In the genomic region with DNA sequence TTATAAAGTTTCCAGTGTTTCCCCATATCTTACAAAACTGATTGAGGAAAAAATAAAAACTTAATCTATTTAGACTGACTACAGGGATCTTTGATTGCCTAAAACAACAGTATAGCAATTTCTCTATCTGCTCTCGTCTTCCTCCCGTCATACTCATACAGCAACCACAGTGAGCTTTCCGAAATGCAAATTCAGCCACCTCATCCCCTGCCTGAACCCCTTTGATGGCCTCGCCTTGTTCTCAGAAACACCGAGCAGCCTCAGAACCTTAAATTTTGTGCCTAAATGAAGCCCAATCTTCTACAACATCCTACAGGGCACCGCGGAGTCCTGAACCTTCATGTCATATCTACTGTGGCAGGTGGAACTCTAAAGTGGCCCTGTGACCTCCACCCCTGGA, we compare ENCODE assay signal across 28 cellular contexts.
"Had no signal": no experiment of that assay in that cellular context is flagged by ENCODE, and none has a peak within 500 bp of the region (broad histone marks: within the 10 kb centered on the region; RNA-seq: fewer than 3 reads in every experiment).

No MANE protein-coding gene starts in this region.

- H3K9me3 ChIP-seq: testis, thoracic aorta, thyroid gland, tibial artery, tibial nerve, transverse colon, upper lobe of left lung, upper lobe of right lung, uterus, vagina had no signal

- H3K27ac Mint-ChIP-seq: stimulated activated effector memory CD8-positive, alpha-beta T cell treated with anti-CD3 and anti-CD28 coated beads, Interleukin-12 subunit alpha, Interleukin-12 subunit beta, amount 100 ng/mL, for 72 hours; stimulated activated memory B cell treated with anti-CD40 and anti-IgM and Interleukin-4, amounts not matched to agents 10 μg/mL and 1 μg/mL and 100 μg/mL, for 72 hours; stimulated activated naive B cell treated with anti-CD40 and anti-IgM and Interleukin-4, amounts not matched to agents 10 μg/mL and 1 μg/mL and 100 μg/mL, for 72 hours; stimulated activated naive CD8-positive, alpha-beta T cell treated with anti-CD3 and anti-CD28 coated beads, Interleukin-15, amount 100 ng/mL, for 72 hours; stimulated activated naive CD8-positive, alpha-beta T cell treated with anti-CD3 and anti-CD28 coated beads, Interleukin-15, Interleukin-2, amounts not matched to agents 100 ng/mL and 50 ng/mL, for 24 hours; type B pancreatic cell had no signal

- H3K36me3 ChIP-seq: stomach, suprapubic skin, thoracic aorta, thyroid gland, tibial artery, tibial nerve, transverse colon, upper lobe of left lung, upper lobe of right lung, uterus, vagina had no signal

- H3K4me3 ChIP-seq: stomach, suprapubic skin, testis, thoracic aorta, thyroid gland, tibial artery, tibial nerve, transverse colon, upper lobe of left lung, upper lobe of right lung, uterus, vagina had no signal

- DNase-seq: stimulated activated CD4-positive, alpha-beta T cell treated with anti-CD3 and anti-CD28 coated beads, Interleukin-2, amount 100 ng/mL, for 48 hours; stimulated activated CD4-positive, alpha-beta T cell treated with anti-CD3 and anti-CD28 coated beads, Interleukin-4, amount 100 ng/mL, for 1 hour; stimulated activated CD4-positive, alpha-beta T cell treated with anti-CD3 and anti-CD28 coated beads, Interleukin-4, amount 100 ng/mL, for 24 hours; stimulated activated CD4-positive, alpha-beta T cell treated with anti-CD3 and anti-CD28 coated beads, Interleukin-4, amount 100 ng/mL, for 4 hours; stimulated activated CD8-positive, alpha-beta memory T cell treated with anti-CD3 and anti-CD28 coated beads, Interleukin-4, amount 100 ng/mL, for 48 hours; stimulated activated naive B cell treated with anti-CD40 and anti-IgM and Interleukin-4, amounts not matched to agents 10 μg/mL and 1 μg/mL and 100 μg/mL, for 72 hours; stimulated activated naive CD4-positive, alpha-beta T cell; stimulated activated naive CD4-positive, alpha-beta T cell treated with Interleukin-2 at 50 U/mL for 16 hours; stimulated activated naive CD8-positive, alpha-beta T cell treated with anti-CD3 and anti-CD28 coated beads, Interleukin-15, amount 100 ng/mL, for 72 hours; stimulated activated naive CD8-positive, alpha-beta T cell treated with anti-CD3 and anti-CD28 coated beads, Interleukin-15, Interleukin-2, amounts not matched to agents 100 U/mL and 50 U/mL, for 24 hours; stomach; substantia nigra; testis; thyroid gland; tibial artery; transverse colon; trophoblast cell; upper lobe of left lung; upper lobe of right lung; uterus had no signal

- H3K27me3 ChIP-seq: stomach, suprapubic skin, testis, thyroid gland, tibial artery, tibial nerve, transverse colon, upper lobe of left lung, upper lobe of right lung, uterus, vagina had no signal

- ATAC-seq: stimulated activated effector memory CD8-positive, alpha-beta T cell treated with anti-CD3 and anti-CD28 coated beads, Interleukin-12 subunit alpha, Interleukin-12 subunit beta, amount 100 ng/mL, for 72 hours; stimulated activated memory B cell treated with anti-CD40 and anti-IgM and Interleukin-4, amounts not matched to agents 10 μg/mL and 1 μg/mL and 100 μg/mL, for 72 hours; stimulated activated naive B cell treated with anti-CD40 and anti-IgM and Interleukin-4, amounts not matched to agents 10 μg/mL and 1 μg/mL and 100 μg/mL, for 72 hours; stimulated activated naive CD8-positive, alpha-beta T cell treated with anti-CD3 and anti-CD28 coated beads, Interleukin-15, amount 100 ng/mL, for 72 hours; stimulated activated naive CD8-positive, alpha-beta T cell treated with anti-CD3 and anti-CD28 coated beads, Interleukin-15, Interleukin-2, amounts not matched to agents 100 U/mL and 50 U/mL, for 24 hours; upper lobe of right lung had no signal

- H3K4me3 Mint-ChIP-seq: stimulated activated effector memory CD8-positive, alpha-beta T cell treated with anti-CD3 and anti-CD28 coated beads, Interleukin-12 subunit alpha, Interleukin-12 subunit beta, amount 100 ng/mL, for 72 hours; stimulated activated memory B cell treated with anti-CD40 and anti-IgM and Interleukin-4, amounts not matched to agents 10 μg/mL and 1 μg/mL and 100 μg/mL, for 72 hours; stimulated activated naive B cell treated with anti-CD40 and anti-IgM and Interleukin-4, amounts not matched to agents 10 μg/mL and 1 μg/mL and 100 μg/mL, for 72 hours; stimulated activated naive CD8-positive, alpha-beta T cell treated with anti-CD3 and anti-CD28 coated beads, Interleukin-15, amount 100 ng/mL, for 72 hours; stimulated activated naive CD8-positive, alpha-beta T cell treated with anti-CD3 and anti-CD28 coated beads, Interleukin-15, Interleukin-2, amounts not matched to agents 100 ng/mL and 50 ng/mL, for 24 hours; type B pancreatic cell had no signal

- H3K4me1 ChIP-seq: stomach, suprapubic skin, testis, thyroid gland, tibial artery, tibial nerve, transverse colon, upper lobe of left lung, upper lobe of right lung, uterus, vagina had no signal

- H3K36me3 Mint-ChIP-seq: stimulated activated effector memory CD8-positive, alpha-beta T cell treated with anti-CD3 and anti-CD28 coated beads, Interleukin-12 subunit alpha, Interleukin-12 subunit beta, amount 100 ng/mL, for 72 hours; stimulated activated memory B cell treated with anti-CD40 and anti-IgM and Interleukin-4, amounts not matched to agents 10 μg/mL and 1 μg/mL and 100 μg/mL, for 72 hours; stimulated activated naive B cell treated with anti-CD40 and anti-IgM and Interleukin-4, amounts not matched to agents 10 μg/mL and 1 μg/mL and 100 μg/mL, for 72 hours; type B pancreatic cell had no signal

- H3K27me3 Mint-ChIP-seq: stimulated activated memory B cell treated with anti-CD40 and anti-IgM and Interleukin-4, amounts not matched to agents 10 μg/mL and 1 μg/mL and 100 μg/mL, for 72 hours; stimulated activated naive B cell treated with anti-CD40 and anti-IgM and Interleukin-4, amounts not matched to agents 10 μg/mL and 1 μg/mL and 100 μg/mL, for 72 hours; stimulated activated naive CD8-positive, alpha-beta T cell treated with anti-CD3 and anti-CD28 coated beads, Interleukin-15, amount 100 ng/mL, for 72 hours; stimulated activated naive CD8-positive, alpha-beta T cell treated with anti-CD3 and anti-CD28 coated beads, Interleukin-15, Interleukin-2, amounts not matched to agents 100 ng/mL and 50 ng/mL, for 24 hours had no signal

- H3K27ac ChIP-seq: stomach, suprapubic skin, testis, thoracic aorta, thyroid gland, tibial artery, tibial nerve, transverse colon, upper lobe of left lung, upper lobe of right lung, uterus, vagina had no signal

- H3K4me1 Mint-ChIP-seq: stimulated activated effector memory CD8-positive, alpha-beta T cell treated with anti-CD3 and anti-CD28 coated beads, Interleukin-12 subunit alpha, Interleukin-12 subunit beta, amount 100 ng/mL, for 72 hours; stimulated activated memory B cell treated with anti-CD40 and anti-IgM and Interleukin-4, amounts not matched to agents 10 μg/mL and 1 μg/mL and 100 μg/mL, for 72 hours; stimulated activated naive B cell treated with anti-CD40 and anti-IgM and Interleukin-4, amounts not matched to agents 10 μg/mL and 1 μg/mL and 100 μg/mL, for 72 hours; stimulated activated naive CD8-positive, alpha-beta T cell treated with anti-CD3 and anti-CD28 coated beads, Interleukin-15, amount 100 ng/mL, for 72 hours had no signal
